9 cellular contexts compared by ENCODE assay signal in genomic region chr22:37607010-37607911, GRCh38. TPM values are rescaled to one million over a fixed set of nuclear protein-coding genes. Genes with fewer than 3 reads are reported as not detected.
DNase-seq lines count a peak whose midpoint lies in the region; ATAC-seq and TF ChIP-seq lines count a peak whose summit lies in the region.
"Had no signal": no experiment of that assay in that cellular context is flagged by ENCODE, and none has a peak within 500 bp of the region (broad histone marks: within the 10 kb centered on the region; RNA-seq: fewer than 3 reads in every experiment).

No MANE protein-coding gene starts in this region.

- POLR2A ChIA-PET in Caco-2 (lab: Charles Lee): interaction anchor here (0.5 to 2.1 kb wide), 20 partner anchors 8 to 555 kb away, joined by 3 to 22 read pairs (median 4); partner anchors contain the start of genes ANKRD54, CDC42EP1, LGALS2 and NOL12
- POLR2A ChIA-PET in activated CD4-positive, alpha-beta memory T cell treated with anti-CD3 and anti-CD28 coated beads for 36 hours (lab: Charles Lee): interaction anchor here (0.8 to 2.9 kb wide), 9 partner anchors 15 to 69 kb away, joined by 3 to 27 read pairs (median 7); partner anchors contain the start of genes LGALS1, PDXP and SH3BP1

- CTCF ChIA-PET in Caco-2 (lab: Charles Lee): interaction anchor here (0.6 to 2.8 kb wide), 26 partner anchors 9 to 326 kb away, joined by 3 to 31 read pairs (median 6); partner anchors contain the start of genes LGALS2, NOL12 and PDXP
- CTCF ChIA-PET in activated CD4-positive, alpha-beta memory T cell treated with anti-CD3 and anti-CD28 coated beads for 36 hours (lab: Charles Lee): interaction anchor here (0.5 to 8.4 kb wide), 48 partner anchors 8 to 831 kb away, joined by 3 to 152 read pairs (median 4); partner anchors contain the start of genes IFT27, LGALS1, LGALS2 and MFNG

- H3K4me3 ChIP-seq in Caco-2 (ENCODE audit: low read depth, low read length): peak overlapping the region; percentile 75
- H3K4me3 ChIP-seq in lower leg skin (ENCODE audit: low read depth, poor library complexity, severe bottlenecking): no peak overlapping the region

- BruUV-seq in Caco-2 (replicated peaks; lab: Mats Ljungman, UMichigan): TSS peak; percentile 61

- WGBS in lower leg skin, 2 donors: 2% methylated on average over 29 to 42 of the region's 42 CpGs

- no peaks in the 10 kb centered on the region for H3K27me3 ChIP-seq in Caco-2 (replicated peaks; ENCODE audit: control insufficient read depth, insufficient read depth, low read length)

- no peak for TF ChIP-seq POLR2A in lower leg skin (IDR thresholded peaks at IDR 0.05)

- ATAC-seq in HG03097 (IDR thresholded peaks at IDR 0.05; ENCODE audit: low FRiP score, unreplicated experiment) (peak; percentile 35), HG03571 (IDR thresholded peaks at IDR 0.05; ENCODE audit: unreplicated experiment) (no peak)

- peak overlapping the region; percentile 87 for H3K4me3 Mint-ChIP-seq in Caco-2 (ENCODE audit: unreplicated experiment)
- peak overlapping the region; percentile 80 for H3K4me3 Mint-ChIP-seq in activated CD4-positive, alpha-beta memory T cell treated with anti-CD3 and anti-CD28 coated beads for 36 hours

- peaks cover 17% of the 10 kb centered on the region for H3K36me3 Mint-ChIP-seq in Caco-2 (ENCODE audit: insufficient read depth, unreplicated experiment)
- no peaks in the 10 kb centered on the region for H3K36me3 Mint-ChIP-seq in activated CD4-positive, alpha-beta memory T cell treated with anti-CD3 and anti-CD28 coated beads for 36 hours

- no peaks in the 10 kb centered on the region; the same call in 1 of the 2 replicates for H3K36me3 ChIP-seq in Caco-2 (ENCODE audit: control insufficient read depth, insufficient read depth, low read length)

- peaks cover 6% of the 10 kb centered on the region for H3K4me1 Mint-ChIP-seq in Caco-2 (ENCODE audit: low read depth, unreplicated experiment)
- peaks cover 52% of the 10 kb centered on the region for H3K4me1 Mint-ChIP-seq in activated CD4-positive, alpha-beta memory T cell treated with anti-CD3 and anti-CD28 coated beads for 36 hours (ENCODE audit: low read depth)

- H3K27ac Mint-ChIP-seq in Caco-2 (ENCODE audit: unreplicated experiment): peak overlapping the region; percentile 95
- peak overlapping the region; percentile 99 for H3K27ac Mint-ChIP-seq in activated CD4-positive, alpha-beta memory T cell treated with anti-CD3 and anti-CD28 coated beads for 36 hours

- H3K9me3 Mint-ChIP-seq in Caco-2 (ENCODE audit: unreplicated experiment): no peaks in the 10 kb centered on the region
- H3K9me3 Mint-ChIP-seq in activated CD4-positive, alpha-beta memory T cell treated with anti-CD3 and anti-CD28 coated beads for 36 hours: no peaks in the 10 kb centered on the region

- H3K27me3 Mint-ChIP-seq in Caco-2 (ENCODE audit: insufficient read depth, unreplicated experiment): no peaks in the 10 kb centered on the region
- no peaks in the 10 kb centered on the region for H3K27me3 Mint-ChIP-seq in activated CD4-positive, alpha-beta memory T cell treated with anti-CD3 and anti-CD28 coated beads for 36 hours

- intact Hi-C loops in Caco-2 (cut with micrococcal nuclease; ENCODE audit: unreplicated experiment): loop anchor here (1.0 to 10.0 kb wide), 4 partner anchors 15 to 78 kb away; partner anchors contain the start of gene NOL12
- intact Hi-C loops in activated CD4-positive, alpha-beta memory T cell treated with anti-CD3 and anti-CD28 coated beads for 36 hours (cut with micrococcal nuclease): loop anchor here (5.0 kb wide), 2 partner anchors 200 to 235 kb away; partner anchors contain the start of genes ANKRD54 and GCAT
- intact Hi-C loops in lower leg skin (cut with DNase I; ENCODE audit: low total_unique reads): no loop called here

- DNase-seq in Caco-2: peak; percentile 96 to 99
- DNase-seq in NCI-H69 (lab: John Stamatoyannopoulos, UW): peak; percentile 95
- peak; percentile 94 for DNase-seq in activated CD4-positive, alpha-beta memory T cell treated with anti-CD3 and anti-CD28 coated beads for 36 hours
- DNase-seq in ecto neural progenitor cell (ENCODE audit: low spot score): peak; percentile 91
- DNase-seq in lower leg skin (ENCODE audit: low spot score in 2 of 2): peak; percentile 81 to 96
- peak; percentile 85 to 94 for DNase-seq in stimulated activated CD4-positive, alpha-beta T cell treated with anti-CD3 and anti-CD28 coated beads, Interleukin-4, amount 100 ng/mL, for 4 hours

- H3K9me3 ChIP-seq in Caco-2: no peaks in the 10 kb centered on the region

- TF ChIP-seq CTCF in Caco-2 (IDR thresholded peaks at IDR 0.05; ENCODE audit: insufficient read depth in 1 of 2, low read depth in 1 of 2, low read length in 1 of 2, severe bottlenecking in 1 of 2, unreplicated experiment in 1 of 2) (peak; percentile 95 to 98), lower leg skin (IDR thresholded peaks at IDR 0.05) (peak in 2 of 3 donors; percentile 90 to 91)

- peaks cover 14% of the 10 kb centered on the region for H3K4me1 ChIP-seq in Caco-2

RNA-seq across cellular contexts. Expression of gene GGA1, which starts 1.4 kb away (rescaled TPM):
- total RNA-seq in Caco-2 (2022): 65.7 and 72.8 TPM in 2 replicates
- total RNA-seq in activated CD4-positive, alpha-beta memory T cell treated with anti-CD3 and anti-CD28 coated beads for 36 hours: 10 to 100 TPM; 59.0 to 61.1 TPM
- 10 to 100 TPM; 50.3 to 66.0 (median 53.6) TPM for total RNA-seq in lower leg skin

RNA-seq across cellular contexts. Expression of gene LGALS2, which starts 27.4 kb away (rescaled TPM):
- total RNA-seq in Caco-2 (2022) (33.2 and 35.2 TPM in 2 replicates), lower leg skin (1 to 10 TPM in 1 of 4 donors, not detected in 3; 1.4 TPM)
- total RNA-seq in activated CD4-positive, alpha-beta memory T cell treated with anti-CD3 and anti-CD28 coated beads for 36 hours: not detected
- total RNA-seq: T-helper 2 cell treated with Interferon-gamma antibody and Interleukin-4, amounts not matched to agents 100 ng/mL and 5 ng/mL, for 36 hours had no signal

RNA-seq across cellular contexts. Expression of gene SH3BP1, which starts 32.2 kb away (rescaled TPM):
- total RNA-seq in Caco-2 (2022): 19.8 and 20.7 TPM in 2 replicates
- total RNA-seq in activated CD4-positive, alpha-beta memory T cell treated with anti-CD3 and anti-CD28 coated beads for 36 hours: 100 to 1,000 TPM in 1 of 2 experiments, 10 to 100 TPM in 1; 97.6 to 102 TPM
- total RNA-seq in lower leg skin: 10 to 100 TPM; 29.1 to 83.3 (median 60.3) TPM

RNA-seq across cellular contexts. Expression of gene CDC42EP1, which starts 47.0 kb away (rescaled TPM):
- 75.0 and 76.1 TPM in 2 replicates for total RNA-seq in Caco-2 (2022)
- 1 to 10 TPM; 1.4 to 1.9 TPM for total RNA-seq in activated CD4-positive, alpha-beta memory T cell treated with anti-CD3 and anti-CD28 coated beads for 36 hours
- 10 to 100 TPM; 44.4 to 80.1 (median 70.5) TPM for total RNA-seq in lower leg skin

RNA-seq across cellular contexts. Expression of gene PDXP, which starts 51.3 kb away (rescaled TPM):
- 24.1 and 24.5 TPM in 2 replicates for total RNA-seq in Caco-2 (2022)
- 10 to 100 TPM; 21.9 to 22.9 TPM for total RNA-seq in activated CD4-positive, alpha-beta memory T cell treated with anti-CD3 and anti-CD28 coated beads for 36 hours
- 1 to 10 TPM; 1.8 to 4.6 (median 3.2) TPM for total RNA-seq in lower leg skin

Comparison
In these comparisons a context has a peak if more than half of its experiments do, and no peak if none do; other contexts are left out.
1. RNA of gene LGALS2, which starts 27.4 kb away (total RNA-seq): 33.2 to 35.2 TPM in Caco-2; not detected in activated CD4-positive, alpha-beta memory T cell treated with anti-CD3 and anti-CD28 coated beads for 36 hours and 1.4 TPM in lower leg skin; every median in the first group is over 10 times any median in the second.
2. Peak in every context shown above with its lines, with median percentiles within 50 percentile points of each other: DNase-seq.